Comparison of ENCODE assay signal across 13 cellular contexts in the genomic region with DNA sequence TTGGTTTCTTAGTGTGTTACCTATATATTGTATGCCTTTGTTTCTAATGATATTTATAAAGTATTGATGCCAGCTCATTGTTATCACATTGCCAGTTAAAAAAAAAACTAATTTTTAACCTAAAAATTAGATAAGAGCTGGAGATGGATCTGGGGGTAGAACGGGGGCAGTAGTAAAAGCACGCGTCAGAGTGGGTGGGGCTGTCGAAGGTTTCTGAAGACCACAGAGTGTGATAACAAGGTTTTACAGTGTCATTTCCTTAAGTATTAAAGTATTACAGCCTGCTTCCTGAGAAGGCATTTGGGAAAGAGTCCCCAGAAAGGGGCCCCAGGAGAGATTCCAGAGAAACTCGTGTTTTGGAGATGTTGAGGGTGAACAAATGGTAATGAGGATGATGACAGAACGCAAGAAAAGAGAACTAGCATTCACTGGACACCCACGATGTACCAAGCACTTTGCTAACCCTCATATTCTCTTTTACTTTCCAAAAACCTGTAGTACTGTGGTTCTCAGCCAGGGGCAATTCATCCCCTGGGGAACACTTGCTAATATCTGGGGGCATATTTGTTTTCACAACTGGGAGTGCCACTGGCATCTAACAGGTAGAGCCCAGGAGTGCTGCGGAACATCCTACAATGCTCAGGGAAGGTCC. TPM values are rescaled to one million over a fixed set of nuclear protein-coding genes. Genes with fewer than 3 reads are reported as not detected.
DNase-seq lines count a peak whose midpoint lies in the region; ATAC-seq and TF ChIP-seq lines count a peak whose summit lies in the region.
"Not testable (repeated sequence)": the region's sequence is repeated elsewhere in the genome, so short reads cannot be mapped to it uniquely, and the experiment has no call there.
"Had no signal": no experiment of that assay in that cellular context is flagged by ENCODE, and none has a peak within 500 bp of the region (broad histone marks: within the 10 kb centered on the region; RNA-seq: fewer than 3 reads in every experiment).

No MANE protein-coding gene starts in this region.

- not testable (repeated sequence) for H3K4me1 Mint-ChIP-seq in CD8-positive, alpha-beta T cell (ENCODE audit: low read depth); activated naive CD8-positive, alpha-beta T cell treated with anti-CD3 and anti-CD28 coated beads, Interleukin-2, amount 10 ng/mL, durations not matched to agents 7 days and 5 days; effector memory CD8-positive, alpha-beta T cell (ENCODE audit: low read depth in 2 of 2); naive thymus-derived CD4-positive, alpha-beta T cell; stimulated activated naive CD8-positive, alpha-beta T cell treated with anti-CD3 and anti-CD28 coated beads, Interleukin-15, amount 100 ng/mL, for 72 hours

- ATAC-seq in CD8-positive, alpha-beta T cell = peak; percentile 91
- ATAC-seq in GM19351 (IDR thresholded peaks at IDR 0.05; ENCODE audit: unreplicated experiment) = peak; percentile 38
- ATAC-seq in HG03432 (IDR thresholded peaks at IDR 0.05; ENCODE audit: unreplicated experiment) = peak; percentile 35
- peak; percentile 47 for ATAC-seq in activated naive CD8-positive, alpha-beta T cell treated with anti-CD3 and anti-CD28 coated beads, Interleukin-2, amount 10 ng/mL, durations not matched to agents 7 days and 5 days (ENCODE audit: low read depth)
- peak; percentile 99 for ATAC-seq in effector memory CD8-positive, alpha-beta T cell (replicated peaks)
- ATAC-seq in naive thymus-derived CD4-positive, alpha-beta T cell = peak; percentile 85
- peak; percentile 55 for ATAC-seq in stimulated activated naive CD8-positive, alpha-beta T cell treated with anti-CD3 and anti-CD28 coated beads, Interleukin-15, amount 100 ng/mL, for 72 hours

- H3K36me3 Mint-ChIP-seq in CD8-positive, alpha-beta T cell; activated naive CD8-positive, alpha-beta T cell treated with anti-CD3 and anti-CD28 coated beads, Interleukin-2, amount 10 ng/mL, durations not matched to agents 7 days and 5 days; effector memory CD8-positive, alpha-beta T cell (ENCODE audit: insufficient read depth); naive thymus-derived CD4-positive, alpha-beta T cell: not testable (repeated sequence)

- not testable (repeated sequence) for H3K4me3 ChIP-seq in CD8-positive, alpha-beta T cell (ENCODE audit: low read depth, low read length); naive thymus-derived CD4-positive, alpha-beta T cell (ENCODE audit: low read length)

- not testable (repeated sequence) for H3K27ac Mint-ChIP-seq in CD8-positive, alpha-beta T cell; activated naive CD8-positive, alpha-beta T cell treated with anti-CD3 and anti-CD28 coated beads, Interleukin-2, amount 10 ng/mL, durations not matched to agents 7 days and 5 days; effector memory CD8-positive, alpha-beta T cell; naive thymus-derived CD4-positive, alpha-beta T cell; stimulated activated naive CD8-positive, alpha-beta T cell treated with anti-CD3 and anti-CD28 coated beads, Interleukin-15, amount 100 ng/mL, for 72 hours

- H3K27ac ChIP-seq in CD8-positive, alpha-beta T cell (ENCODE audit: low read depth, low read length); naive thymus-derived CD4-positive, alpha-beta T cell (ENCODE audit: low read depth, low read length): not testable (repeated sequence)

- H3K9me3 ChIP-seq in CD8-positive, alpha-beta T cell (ENCODE audit: low read length); naive thymus-derived CD4-positive, alpha-beta T cell (ENCODE audit: control insufficient read depth in 2 of 3, low read length in 3 of 3): not testable (repeated sequence)

- not testable (repeated sequence) for H3K4me1 ChIP-seq in CD8-positive, alpha-beta T cell (ENCODE audit: insufficient read depth, low read length); naive thymus-derived CD4-positive, alpha-beta T cell (ENCODE audit: control insufficient read depth in 2 of 2, insufficient read depth in 2 of 2, low read length in 2 of 2)

- DNase-seq in CD8-positive, alpha-beta T cell; activated naive CD8-positive, alpha-beta T cell treated with anti-CD3 and anti-CD28 coated beads, Interleukin-2, amount 10 ng/mL, durations not matched to agents 7 days and 5 days; effector memory CD8-positive, alpha-beta T cell; naive thymus-derived CD4-positive, alpha-beta T cell; stimulated activated naive CD8-positive, alpha-beta T cell treated with anti-CD3 and anti-CD28 coated beads, Interleukin-15, amount 100 ng/mL, for 72 hours: not testable (repeated sequence)

- H3K27me3 Mint-ChIP-seq in CD8-positive, alpha-beta T cell (ENCODE audit: low read depth); activated naive CD8-positive, alpha-beta T cell treated with anti-CD3 and anti-CD28 coated beads, Interleukin-2, amount 10 ng/mL, durations not matched to agents 7 days and 5 days; effector memory CD8-positive, alpha-beta T cell; naive thymus-derived CD4-positive, alpha-beta T cell; stimulated activated naive CD8-positive, alpha-beta T cell treated with anti-CD3 and anti-CD28 coated beads, Interleukin-15, amount 100 ng/mL, for 72 hours: not testable (repeated sequence)

- POLR2A ChIA-PET in CD8-positive, alpha-beta T cell (lab: Charles Lee); activated naive CD8-positive, alpha-beta T cell treated with anti-CD3 and anti-CD28 coated beads, Interleukin-2, amount 10 ng/mL, durations not matched to agents 7 days and 5 days (lab: Charles Lee); naive thymus-derived CD4-positive, alpha-beta T cell (lab: Charles Lee): not testable (repeated sequence)

- not testable (repeated sequence) for TF ChIP-seq CTCF in CD8-positive, alpha-beta T cell (IDR thresholded peaks at IDR 0.05)

- intact Hi-C loops in CD8-positive, alpha-beta T cell (cut with DNase I, micrococcal nuclease); naive thymus-derived CD4-positive, alpha-beta T cell (cut with micrococcal nuclease): not testable (repeated sequence)

- H3K36me3 ChIP-seq in CD8-positive, alpha-beta T cell (ENCODE audit: insufficient read depth, low read length); naive thymus-derived CD4-positive, alpha-beta T cell (ENCODE audit: control insufficient read depth in 2 of 3, insufficient read depth in 3 of 3, low read length in 3 of 3): not testable (repeated sequence)

- H3K9me3 Mint-ChIP-seq in CD8-positive, alpha-beta T cell; activated naive CD8-positive, alpha-beta T cell treated with anti-CD3 and anti-CD28 coated beads, Interleukin-2, amount 10 ng/mL, durations not matched to agents 7 days and 5 days; effector memory CD8-positive, alpha-beta T cell; naive thymus-derived CD4-positive, alpha-beta T cell; stimulated activated naive CD8-positive, alpha-beta T cell treated with anti-CD3 and anti-CD28 coated beads, Interleukin-15, amount 100 ng/mL, for 72 hours: not testable (repeated sequence)

- not testable (repeated sequence) for H3K27me3 ChIP-seq in CD8-positive, alpha-beta T cell (ENCODE audit: insufficient read depth, low read length); naive thymus-derived CD4-positive, alpha-beta T cell (ENCODE audit: control insufficient read depth in 2 of 2, insufficient read depth in 2 of 2, low read length in 2 of 2)

- CTCF ChIA-PET in CD8-positive, alpha-beta T cell (lab: Charles Lee); naive thymus-derived CD4-positive, alpha-beta T cell (lab: Charles Lee): not testable (repeated sequence)

- H3K4me3 Mint-ChIP-seq in CD8-positive, alpha-beta T cell; activated naive CD8-positive, alpha-beta T cell treated with anti-CD3 and anti-CD28 coated beads, Interleukin-2, amount 10 ng/mL, durations not matched to agents 7 days and 5 days; effector memory CD8-positive, alpha-beta T cell; naive thymus-derived CD4-positive, alpha-beta T cell; stimulated activated naive CD8-positive, alpha-beta T cell treated with anti-CD3 and anti-CD28 coated beads, Interleukin-15, amount 100 ng/mL, for 72 hours: not testable (repeated sequence)

RNA-seq across cellular contexts. Expression of a gene that starts 30.4 kb away (rescaled TPM):
- under 1 TPM; 0.98 to 1.00 TPM for total RNA-seq in CD8-positive, alpha-beta T cell
- total RNA-seq in activated naive CD8-positive, alpha-beta T cell treated with anti-CD3 and anti-CD28 coated beads, Interleukin-2, amount 10 ng/mL, durations not matched to agents 7 days and 5 days = 1 to 10 TPM; 1.9 to 2.3 TPM
- 100 to 1,000 TPM in 1 of 5 experiments, 10 to 100 TPM in 1, 1 to 10 TPM in 2, not detected in 1; 1.5 to 190 (median 9.3) TPM for total RNA-seq in naive thymus-derived CD4-positive, alpha-beta T cell
- polyA plus RNA-seq in naive thymus-derived CD4-positive, alpha-beta T cell = under 1 TPM; 0.58 to 0.83 TPM
- total RNA-seq: A172, Daoy, H9, IMR-90 had no signal
- polyA plus RNA-seq: BJ, IMR-90 had no signal

RNA-seq across cellular contexts. Expression of a gene that starts 51.0 kb away (rescaled TPM):
- not detected for total RNA-seq in CD8-positive, alpha-beta T cell
- not detected for total RNA-seq in activated naive CD8-positive, alpha-beta T cell treated with anti-CD3 and anti-CD28 coated beads, Interleukin-2, amount 10 ng/mL, durations not matched to agents 7 days and 5 days
- total RNA-seq in naive thymus-derived CD4-positive, alpha-beta T cell = 1 to 10 TPM in 1 of 5 experiments, under 1 TPM in 1, not detected in 3; 0.85 to 4.1 TPM
- not detected for polyA plus RNA-seq in naive thymus-derived CD4-positive, alpha-beta T cell
- total RNA-seq: A172; CD4-positive, alpha-beta T cell; Daoy; H9; IMR-90 had no signal
- polyA plus RNA-seq: BJ, IMR-90 had no signal

RNA-seq across cellular contexts. Expression of a gene that starts 55.6 kb away (rescaled TPM):
- under 1 TPM; 0.17 to 0.30 TPM for total RNA-seq in CD8-positive, alpha-beta T cell
- total RNA-seq in activated naive CD8-positive, alpha-beta T cell treated with anti-CD3 and anti-CD28 coated beads, Interleukin-2, amount 10 ng/mL, durations not matched to agents 7 days and 5 days = 1 to 10 TPM; 1.2 to 1.4 TPM
- 1 to 10 TPM in 1 of 5 experiments, under 1 TPM in 4; 0.32 to 3.5 (median 0.89) TPM for total RNA-seq in naive thymus-derived CD4-positive, alpha-beta T cell
- not detected for polyA plus RNA-seq in naive thymus-derived CD4-positive, alpha-beta T cell
- total RNA-seq: H9 had no signal

Comparison
In these comparisons a context has a peak if more than half of its experiments do, and no peak if none do; other contexts are left out.
1. ATAC-seq: peak in every context shown above with its lines; median percentile 99 in effector memory CD8-positive, alpha-beta T cell; 91 in CD8-positive, alpha-beta T cell; 85 in naive thymus-derived CD4-positive, alpha-beta T cell; 55 in stimulated activated naive CD8-positive, alpha-beta T cell treated with anti-CD3 and anti-CD28 coated beads, Interleukin-15, amount 100 ng/mL, for 72 hours; 47 in activated naive CD8-positive, alpha-beta T cell treated with anti-CD3 and anti-CD28 coated beads, Interleukin-2, amount 10 ng/mL, durations not matched to agents 7 days and 5 days; 38 in GM19351; 35 in HG03432.